In the genomic region with DNA sequence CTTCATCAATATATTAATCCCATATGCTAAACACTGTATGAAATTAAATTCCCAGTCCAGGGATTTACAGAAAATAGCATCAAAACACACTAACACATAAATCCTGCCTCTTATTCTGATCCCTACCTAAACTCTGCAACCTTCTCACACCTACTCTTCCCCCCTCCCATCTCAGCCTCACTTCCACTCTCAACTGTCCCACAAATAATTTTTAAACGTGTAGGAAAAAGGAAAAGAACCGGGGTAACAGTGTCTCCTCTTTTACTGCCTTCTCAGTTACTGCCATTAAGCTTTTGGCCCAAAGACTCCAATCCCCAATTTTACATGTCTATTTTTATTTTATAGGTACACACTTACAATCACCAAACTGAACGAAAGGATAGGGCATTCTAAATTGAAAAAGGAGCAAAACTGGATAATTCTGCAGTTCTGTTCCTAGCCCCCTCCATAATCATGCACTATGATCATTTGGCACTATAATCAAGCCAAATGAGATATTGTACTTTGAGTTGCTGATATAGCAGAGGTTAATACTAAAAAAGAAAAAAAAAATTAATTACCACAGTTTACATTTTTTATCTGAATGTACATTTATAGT, we compare ENCODE assay signal across 8 cellular contexts. TPM values are rescaled to one million over a fixed set of nuclear protein-coding genes. Genes with fewer than 3 reads are reported as not detected.
DNase-seq lines count a peak whose midpoint lies in the region; ATAC-seq, FAIRE-seq and TF ChIP-seq lines count a peak whose summit lies in the region.

No MANE protein-coding gene starts in this region.

- H3K4me1 ChIP-seq in left ventricle myocardium inferior: peaks cover 47% of the 10 kb centered on the region
- peaks cover 10% of the 10 kb centered on the region for H3K4me1 ChIP-seq in astrocyte (ENCODE audit: insufficient read depth, low read length)
- H3K4me1 ChIP-seq in mesendoderm (ENCODE audit: control insufficient read depth, low read depth, low read length): peaks cover 4% of the 10 kb centered on the region
- peaks cover 0 to 3% of the 10 kb centered on the region in 2 donors for H3K4me1 ChIP-seq in uterus

- no peak overlapping the region for H3K18ac ChIP-seq in mesendoderm (ENCODE audit: low read length)

- no peak overlapping the region for H4K8ac ChIP-seq in mesendoderm (ENCODE audit: low read depth, low read length)

- no peak for FAIRE-seq in astrocyte (lab: Jason Lieb, UNC)

- no peak overlapping the region for H2BK120ac ChIP-seq in mesendoderm (ENCODE audit: low read depth, low read length)

- H3K36me3 Mint-ChIP-seq in astrocyte (ENCODE audit: low read depth, unreplicated experiment): no peaks in the 10 kb centered on the region

- peaks cover 12% of the 10 kb centered on the region for H3K4me1 Mint-ChIP-seq in astrocyte (ENCODE audit: low read depth, unreplicated experiment)

- intact Hi-C loops in left ventricle myocardium inferior (cut with micrococcal nuclease) (loop anchor here (5.0 to 10.0 kb wide), 2 partner anchors 155 to 182 kb away; a partner anchor contains a TSS), Right ventricle myocardium superior (cut with DNase I) (loop anchor here (5.0 kb wide), 2 partner anchors 52 to 182 kb away; no protein-coding TSS in a partner anchor), uterus (cut with DNase I; ENCODE audit: low total_unique reads) (loop anchor here (10.0 kb wide), 1 partner anchor 185 kb away; no protein-coding TSS in a partner anchor)

- H3K23ac ChIP-seq in mesendoderm (ENCODE audit: low read length): no peak overlapping the region

- H3K4me3 ChIP-seq in left ventricle myocardium inferior (peak overlapping the region; percentile 70), astrocyte (ENCODE audit: insufficient read depth, low read depth, low read length) (no peak overlapping the region), mesendoderm (ENCODE audit: low read length) (no peak overlapping the region), uterus (peak overlapping the region in 1 of 2 donors; percentile 98)

- H3K4ac ChIP-seq in mesendoderm (ENCODE audit: low read depth, low read length): no peak overlapping the region

- H3K36me3 ChIP-seq in left ventricle myocardium inferior (no peaks in the 10 kb centered on the region), astrocyte (ENCODE audit: insufficient read depth, low read length) (no peaks in the 10 kb centered on the region), mesendoderm (ENCODE audit: control insufficient read depth, insufficient read depth, low read length) (no peaks in the 10 kb centered on the region), uterus (no peaks in the 10 kb centered on the region)

- ATAC-seq in Right ventricle myocardium superior (ENCODE audit: poor library complexity): no peak
- no peak for ATAC-seq in HG02981 (IDR thresholded peaks at IDR 0.05; ENCODE audit: unreplicated experiment)

- peak overlapping the region; percentile 77 for H3K27ac Mint-ChIP-seq in astrocyte (ENCODE audit: unreplicated experiment)

- no peaks in the 10 kb centered on the region for H3K27me3 Mint-ChIP-seq in astrocyte (ENCODE audit: low read depth, unreplicated experiment)

- peak overlapping the region; percentile 85 for H3K4me3 Mint-ChIP-seq in astrocyte (ENCODE audit: unreplicated experiment)

- H3K79me2 ChIP-seq in astrocyte (ENCODE audit: insufficient read depth, low read length) (peaks cover 66% of the 10 kb centered on the region), mesendoderm (ENCODE audit: control insufficient read depth, insufficient read depth, low read length) (peaks cover 25% of the 10 kb centered on the region)

- peaks cover under 1% of the 10 kb centered on the region for H3K9me3 Mint-ChIP-seq in astrocyte (ENCODE audit: unreplicated experiment)

- H3K27me3 ChIP-seq in left ventricle myocardium inferior (ENCODE audit: low read depth): no peaks in the 10 kb centered on the region
- H3K27me3 ChIP-seq in astrocyte (ENCODE audit: insufficient read depth, low read length): no peaks in the 10 kb centered on the region
- H3K27me3 ChIP-seq in mesendoderm (ENCODE audit: insufficient read depth, low read length, poor library complexity): no peaks in the 10 kb centered on the region
- H3K27me3 ChIP-seq in uterus: no peaks in the 10 kb centered on the region

- TF ChIP-seq POLR2A in uterus (IDR thresholded peaks at IDR 0.05): no peak

- H2AK5ac ChIP-seq in mesendoderm (ENCODE audit: low read length): no peak overlapping the region

- TF ChIP-seq CTCF in left ventricle myocardium inferior (IDR thresholded peaks at IDR 0.05; ENCODE audit: borderline replicate concordance) (no peak), astrocyte (IDR thresholded peaks at IDR 0.05; ENCODE audit: insufficient read depth, low read depth, low read length) (no peak), uterus (IDR thresholded peaks at IDR 0.05) (no peak)

- peaks cover 6% of the 10 kb centered on the region for H3K79me1 ChIP-seq in mesendoderm (ENCODE audit: low read length)

- no peak overlapping the region for H4K5ac ChIP-seq in mesendoderm (ENCODE audit: low read length)

- H3K27ac ChIP-seq in left ventricle myocardium inferior (replicated peaks) (peak overlapping the region; percentile 100), astrocyte (ENCODE audit: low read depth, low read length) (no peak overlapping the region), mesendoderm (ENCODE audit: low read depth, low read length) (no peak overlapping the region), uterus (peak overlapping the region; percentile 100)

- H3K56ac ChIP-seq in mesendoderm (ENCODE audit: low read length): peak overlapping the region; percentile 40

- no CpG with 5 or more reads among the region's 3 CpGs for WGBS in mesendoderm (ENCODE audit: extremely low coverage, insufficient coverage, low lambda C conversion rate)

- no peak for DNase-seq in left ventricle myocardium inferior
- DNase-seq in Right ventricle myocardium superior: no peak
- DNase-seq in astrocyte (ENCODE audit: low read depth): no peak
- no peak for DNase-seq in mesendoderm
- DNase-seq in uterus: no peak
- DNase-seq in globus pallidus (ENCODE audit: low spot score): no peak
- DNase-seq in AG08395 (ENCODE audit: low spot score): no peak

- H2BK15ac ChIP-seq in mesendoderm (replicated peaks; ENCODE audit: low read depth): no peak overlapping the region

- H3K9ac ChIP-seq in astrocyte (ENCODE audit: low read length): peak overlapping the region; percentile 99
- peak overlapping the region; percentile 33 for H3K9ac ChIP-seq in mesendoderm (ENCODE audit: low read length)

- no peak overlapping the region for H2BK5ac ChIP-seq in mesendoderm (ENCODE audit: low read length)

- no peak overlapping the region for H2AFZ ChIP-seq in astrocyte (ENCODE audit: low read depth, low read length)

- H3K4me2 ChIP-seq in astrocyte (ENCODE audit: low read length) (peak overlapping the region; percentile 95), mesendoderm (ENCODE audit: low read length) (no peak overlapping the region)

- H3K9me3 ChIP-seq in left ventricle myocardium inferior (replicated peaks) (no peaks in the 10 kb centered on the region), astrocyte (ENCODE audit: insufficient read depth, low read depth, low read length) (no peaks in the 10 kb centered on the region), uterus (no peaks in the 10 kb centered on the region)

- peaks cover 12% of the 10 kb centered on the region for H4K20me1 ChIP-seq in astrocyte (ENCODE audit: insufficient read depth, low read length)

RNA-seq across cellular contexts. Expression of a gene that starts 2.9 kb away (rescaled TPM):
- total RNA-seq in left ventricle myocardium inferior (16.4 TPM), Right ventricle myocardium superior (12.5 TPM), astrocyte (21.4 and 24.2 TPM in 2 replicates), uterus (10 to 100 TPM; 20.5 to 46.0 (median 35.5) TPM)
- 17.9 TPM for polyA plus RNA-seq in mesendoderm (2013, experiment 1 of 2)
- polyA plus RNA-seq in mesendoderm (2013, experiment 2 of 2): 18.7 TPM

RNA-seq across cellular contexts. Expression of a gene that starts 51.9 kb away (rescaled TPM):
- 14.9 TPM for total RNA-seq in left ventricle myocardium inferior
- total RNA-seq in Right ventricle myocardium superior: 16.7 TPM
- 13.9 and 14.8 TPM in 2 replicates for total RNA-seq in astrocyte
- polyA plus RNA-seq in mesendoderm (2013, experiment 1 of 2): 12.4 TPM
- 12.0 TPM for polyA plus RNA-seq in mesendoderm (2013, experiment 2 of 2)
- 10 to 100 TPM; 18.7 to 33.4 (median 28.3) TPM for total RNA-seq in uterus

Comparison
In these comparisons a context has a peak if more than half of its experiments do, and no peak if none do; other contexts are left out.
1. H3K27ac ChIP-seq: peak in left ventricle myocardium inferior (single experiment) and uterus (2 of 2); none in astrocyte (single experiment) and mesendoderm (single experiment).